19 cellular contexts compared by ENCODE assay signal in genomic region chr5:72908666-72909065, GRCh38.
"Had no signal": no experiment of that assay in that cellular context is flagged by ENCODE, and none has a peak within 500 bp of the region (broad histone marks: within the 10 kb centered on the region; RNA-seq: fewer than 3 reads in every experiment).

No MANE protein-coding gene starts in this region.

- H3K27me3 ChIP-seq: gastrocnemius medialis, heart right ventricle, left lung had no signal

- H3K4me1 ChIP-seq: gastrocnemius medialis, heart right ventricle, left lung had no signal

- H3K4me3 Mint-ChIP-seq: activated CD4-positive, alpha-beta T cell treated with anti-CD3 and anti-CD28 coated beads, Interleukin-2, amount 10 ng/mL, durations not matched to agents 7 days and 5 days; activated naive CD4-positive, alpha-beta T cell treated with anti-CD3 and anti-CD28 coated beads, Interleukin-2, amount 10 ng/mL, durations not matched to agents 7 days and 5 days; brain; nephron; stimulated activated naive CD8-positive, alpha-beta T cell treated with anti-CD3 and anti-CD28 coated beads, Interleukin-15, amount 100 ng/mL, for 72 hours; T-helper 17 cell; WTC11 had no signal

- H3K27ac ChIP-seq: gastrocnemius medialis, heart right ventricle, left lung had no signal

- H3K27ac Mint-ChIP-seq: activated CD4-positive, alpha-beta T cell treated with anti-CD3 and anti-CD28 coated beads, Interleukin-2, amount 10 ng/mL, durations not matched to agents 7 days and 5 days; activated naive CD4-positive, alpha-beta T cell treated with anti-CD3 and anti-CD28 coated beads, Interleukin-2, amount 10 ng/mL, durations not matched to agents 7 days and 5 days; activated T-helper 2 cell treated with anti-CD3 and anti-CD28 coated beads, Interferon-gamma antibody, Interleukin-2, Interleukin-4, amounts not matched to agents 10 μg/mL and 5 μg/mL and 100 μg/mL, durations not matched to agents 14 hours and 24 hours and 36 hours; nephron; stimulated activated naive CD8-positive, alpha-beta T cell treated with anti-CD3 and anti-CD28 coated beads, Interleukin-15, amount 100 ng/mL, for 72 hours; T-helper 17 cell; WTC11 had no signal

- DNase-seq: activated CD4-positive, alpha-beta T cell treated with anti-CD3 and anti-CD28 coated beads, Interleukin-2, amount 10 ng/mL, durations not matched to agents 7 days and 5 days; activated naive CD4-positive, alpha-beta T cell treated with anti-CD3 and anti-CD28 coated beads, Interleukin-2, amount 10 ng/mL, durations not matched to agents 7 days and 5 days; activated T-cell treated with anti-CD3 and anti-CD28 coated beads for 4 hours; amygdala; cerebellar nuclear complex; dermis blood vessel endothelial cell; erythroblast; gastrocnemius medialis; heart right ventricle; left lung; mesenchymal stem cell; stimulated activated CD4-positive, alpha-beta T cell treated with anti-CD3 and anti-CD28 coated beads, Interleukin-15, amount 100 ng/mL, for 24 hours; stimulated activated CD4-positive, alpha-beta T cell treated with anti-CD3 and anti-CD28 coated beads, Interleukin-4, amount 100 ng/mL, for 4 hours; stimulated activated naive CD8-positive, alpha-beta T cell treated with anti-CD3 and anti-CD28 coated beads, Interleukin-15, amount 100 ng/mL, for 72 hours; T-helper 17 cell had no signal

- H3K4me1 Mint-ChIP-seq: activated CD4-positive, alpha-beta T cell treated with anti-CD3 and anti-CD28 coated beads, Interleukin-2, amount 10 ng/mL, durations not matched to agents 7 days and 5 days; activated naive CD4-positive, alpha-beta T cell treated with anti-CD3 and anti-CD28 coated beads, Interleukin-2, amount 10 ng/mL, durations not matched to agents 7 days and 5 days; nephron; stimulated activated naive CD8-positive, alpha-beta T cell treated with anti-CD3 and anti-CD28 coated beads, Interleukin-15, amount 100 ng/mL, for 72 hours; T-helper 17 cell; WTC11 had no signal

- ATAC-seq: gastrocnemius medialis; heart right ventricle; left lung; stimulated activated naive CD8-positive, alpha-beta T cell treated with anti-CD3 and anti-CD28 coated beads, Interleukin-15, amount 100 ng/mL, for 72 hours; T-helper 17 cell; WTC11 had no signal

- H3K9me3 ChIP-seq: gastrocnemius medialis, heart right ventricle, left lung had no signal

- H3K4me3 ChIP-seq: gastrocnemius medialis, heart right ventricle, left lung had no signal

- H3K9me3 Mint-ChIP-seq: activated CD4-positive, alpha-beta T cell treated with anti-CD3 and anti-CD28 coated beads, Interleukin-2, amount 10 ng/mL, durations not matched to agents 7 days and 5 days; activated naive CD4-positive, alpha-beta T cell treated with anti-CD3 and anti-CD28 coated beads, Interleukin-2, amount 10 ng/mL, durations not matched to agents 7 days and 5 days; activated T-helper 2 cell treated with anti-CD3 and anti-CD28 coated beads, Interferon-gamma antibody, Interleukin-2, Interleukin-4, amounts not matched to agents 10 μg/mL and 5 μg/mL and 100 μg/mL, durations not matched to agents 14 hours and 24 hours and 36 hours; brain; nephron; stimulated activated naive CD8-positive, alpha-beta T cell treated with anti-CD3 and anti-CD28 coated beads, Interleukin-15, amount 100 ng/mL, for 72 hours; WTC11 had no signal

- H3K27me3 Mint-ChIP-seq: activated CD4-positive, alpha-beta T cell treated with anti-CD3 and anti-CD28 coated beads, Interleukin-2, amount 10 ng/mL, durations not matched to agents 7 days and 5 days; activated naive CD4-positive, alpha-beta T cell treated with anti-CD3 and anti-CD28 coated beads, Interleukin-2, amount 10 ng/mL, durations not matched to agents 7 days and 5 days; brain; stimulated activated naive CD8-positive, alpha-beta T cell treated with anti-CD3 and anti-CD28 coated beads, Interleukin-15, amount 100 ng/mL, for 72 hours; T-helper 17 cell had no signal
